25 cellular contexts compared by ENCODE assay signal in genomic region chr6:50965495-50965894, GRCh38.
"Had no signal": no experiment of that assay in that cellular context is flagged by ENCODE, and none has a peak within 500 bp of the region (broad histone marks: within the 10 kb centered on the region; RNA-seq: fewer than 3 reads in every experiment).

No MANE protein-coding gene starts in this region.

- H3K4me1 Mint-ChIP-seq: endodermal cell had no signal

- H3K27ac ChIP-seq: colonic mucosa, coronary artery, dorsolateral prefrontal cortex, epithelial cell of prostate, esophagus muscularis mucosa, esophagus squamous epithelium, foreskin keratinocyte, gastrocnemius medialis, gastroesophageal sphincter, heart left ventricle, heart right ventricle, hepatocyte had no signal

- H3K9me3 Mint-ChIP-seq: dendritic cell treated with granulocyte-macrophage colony-stimulating factor and Interleukin-4, amounts not matched to agents 40 ng/mL and 50 ng/mL, for 4 days; endodermal cell had no signal

- ATAC-seq: effector memory CD8-positive, alpha-beta T cell; esophagus mucosa; foreskin keratinocyte; gastrocnemius medialis; gastroesophageal sphincter; heart left ventricle; heart right ventricle had no signal

- H3K27me3 ChIP-seq: colonic mucosa, dorsolateral prefrontal cortex, esophagus muscularis mucosa, esophagus squamous epithelium, gastrocnemius medialis, gastroesophageal sphincter, heart left ventricle, heart right ventricle had no signal

- H3K27ac Mint-ChIP-seq: dendritic cell treated with granulocyte-macrophage colony-stimulating factor and Interleukin-4, amounts not matched to agents 40 ng/mL and 50 ng/mL, for 4 days; effector memory CD8-positive, alpha-beta T cell; endodermal cell had no signal

- DNase-seq: colonic mucosa; cortex of kidney; dorsolateral prefrontal cortex; effector CD4-positive, alpha-beta T cell; effector CD8-positive, alpha-beta T cell; effector memory CD4-positive, alpha-beta T cell; effector memory CD8-positive, alpha-beta T cell; endodermal cell; erythroblast; esophagus squamous epithelium; foreskin fibroblast; foreskin keratinocyte; foreskin melanocyte; gastrocnemius medialis; glutamatergic neuron; head of caudate nucleus; heart left ventricle; heart right ventricle had no signal

- H3K36me3 ChIP-seq: colonic mucosa, esophagus muscularis mucosa, esophagus squamous epithelium, gastrocnemius medialis, gastroesophageal sphincter, heart left ventricle, heart right ventricle had no signal

- H3K27me3 Mint-ChIP-seq: dendritic cell treated with granulocyte-macrophage colony-stimulating factor and Interleukin-4, amounts not matched to agents 40 ng/mL and 50 ng/mL, for 4 days; effector memory CD8-positive, alpha-beta T cell had no signal

- H2AFZ ChIP-seq: hepatocyte had no signal

- H3K4me3 ChIP-seq: colonic mucosa, coronary artery, dorsolateral prefrontal cortex, esophagus muscularis mucosa, esophagus squamous epithelium, gastrocnemius medialis, gastroesophageal sphincter, heart left ventricle, heart right ventricle, hepatocyte had no signal

- H3K4me3 Mint-ChIP-seq: dendritic cell treated with granulocyte-macrophage colony-stimulating factor and Interleukin-4, amounts not matched to agents 40 ng/mL and 50 ng/mL, for 4 days; effector memory CD8-positive, alpha-beta T cell; endodermal cell had no signal

- H3K4me2 ChIP-seq: hepatocyte had no signal

- H3K79me2 ChIP-seq: hepatocyte had no signal

- H3K4me1 ChIP-seq: colonic mucosa, esophagus muscularis mucosa, esophagus squamous epithelium, foreskin keratinocyte, gastrocnemius medialis, gastroesophageal sphincter, heart left ventricle, heart right ventricle had no signal

- H3K9me3 ChIP-seq: colonic mucosa, esophagus muscularis mucosa, esophagus squamous epithelium, gastrocnemius medialis, gastroesophageal sphincter, heart left ventricle, heart right ventricle had no signal
